ENCODE assay signal across 1 cellular context in the genomic region with DNA sequence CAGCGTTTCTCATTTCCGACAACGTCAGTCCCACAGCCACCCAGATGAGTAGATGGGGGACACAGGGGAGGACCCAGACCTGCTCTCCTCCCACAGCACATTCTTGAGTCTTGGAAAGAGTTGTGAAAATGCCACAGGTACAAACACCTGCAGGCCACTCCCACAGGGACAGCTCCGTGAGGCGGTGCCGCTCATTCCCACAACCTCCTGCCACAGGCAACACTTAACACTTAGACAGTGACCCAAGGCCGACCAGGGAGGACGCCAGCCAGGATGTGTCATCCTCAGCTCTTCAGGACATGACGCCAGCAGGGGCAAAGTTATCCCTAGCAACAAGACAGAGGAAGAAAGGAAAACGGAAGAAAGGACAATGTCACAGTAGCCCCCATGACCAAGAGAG.
TF ChIP-seq lines count a peak whose summit lies in the region.

No MANE protein-coding gene starts in this region.

TF ChIP-seq in SK-N-SH treated with all-trans-retinoic acid at 6 μM for 48 hours, 23 proteins besides CTCF, POLR2A, EP300 and RAD21 (continued from another document):
- TF ChIP-seq ARNTL (CRISPR knock-in tag; IDR thresholded peaks at IDR 0.05; ENCODE audit: borderline replicate concordance, low read depth), result no peak
- no peak for TF ChIP-seq ZFP30 (CRISPR knock-in tag; IDR thresholded peaks at IDR 0.05)
